8 cellular contexts compared by ENCODE assay signal in the genomic region with DNA sequence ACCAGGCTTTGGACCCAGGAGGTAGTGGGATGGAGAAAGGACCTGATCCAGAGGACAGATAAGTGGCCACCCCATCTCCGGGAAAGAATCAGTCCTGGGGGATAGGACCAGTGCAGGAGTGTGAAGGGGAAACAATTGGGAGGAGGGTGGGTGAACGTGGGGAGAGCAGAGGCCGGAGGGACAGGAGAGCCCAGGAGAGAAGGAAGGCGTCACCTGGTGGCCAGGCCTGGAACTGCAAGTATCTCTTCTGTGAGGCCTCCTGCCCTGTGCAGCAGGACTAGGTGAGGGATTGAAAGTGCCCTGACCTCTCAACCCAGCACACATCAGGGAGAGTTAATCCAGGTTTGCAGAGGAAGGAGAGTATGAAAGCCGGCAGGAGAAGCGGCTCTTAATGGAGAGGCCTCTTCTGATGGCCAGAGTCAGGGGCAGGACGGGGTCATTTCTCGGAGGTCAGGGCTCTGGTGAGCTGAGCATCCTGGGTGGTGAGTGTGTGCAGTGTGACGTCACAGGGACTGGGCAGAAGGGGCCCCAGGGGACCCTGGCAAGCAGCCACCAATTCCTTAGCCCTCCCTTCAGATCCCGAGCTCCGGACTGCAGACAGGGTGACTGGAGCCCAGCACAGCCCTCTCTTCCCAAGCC. TPM values are rescaled to one million over a fixed set of nuclear protein-coding genes. Genes with fewer than 3 reads are reported as not detected.
DNase-seq lines count a peak whose midpoint lies in the region; ATAC-seq, FAIRE-seq and TF ChIP-seq lines count a peak whose summit lies in the region.

No MANE protein-coding gene starts in this region.

- H3K4me1 ChIP-seq in MM.1S (ENCODE audit: low read length) = no peaks in the 10 kb centered on the region

- H2AFZ ChIP-seq in MM.1S (ENCODE audit: low read length) = no peak overlapping the region; the same call in 1 of the 2 replicates

- H3F3A ChIP-seq in MM.1S (ENCODE audit: insufficient read depth, low read length) = no peaks in the 10 kb centered on the region

- no peaks in the 10 kb centered on the region for H4K20me1 ChIP-seq in MM.1S (ENCODE audit: insufficient read depth, low read length)

- no peak for ATAC-seq in HG02610 (IDR thresholded peaks at IDR 0.05; ENCODE audit: unreplicated experiment)

- no peak overlapping the region for H3K27ac ChIP-seq in MM.1S (ENCODE audit: low read length)
- no peak overlapping the region for H3K27ac ChIP-seq in SK-N-MC

- H3K27me3 ChIP-seq in MM.1S (replicated peaks; ENCODE audit: insufficient read depth, low read length) = peaks cover 55% of the 10 kb centered on the region

- H3K36me3 ChIP-seq in MM.1S (replicated peaks; ENCODE audit: insufficient read depth, low read length) (no peaks in the 10 kb centered on the region), SK-N-MC (ENCODE audit: insufficient read depth, low read length) (no peaks in the 10 kb centered on the region)

- no peaks in the 10 kb centered on the region for H3K9me3 ChIP-seq in MM.1S (replicated peaks; ENCODE audit: insufficient read depth, low read length)
- H3K9me3 ChIP-seq in SK-N-MC (ENCODE audit: low read depth, low read length) = no peaks in the 10 kb centered on the region

- peak; percentile 73 for TF ChIP-seq CTCF in GM12801 (IDR thresholded peaks at IDR 0.05; ENCODE audit: extremely low read depth, insufficient read length)
- TF ChIP-seq CTCF in MM.1S (IDR thresholded peaks at IDR 0.05; ENCODE audit: low read length) = peak; percentile 99

- H3K4me2 ChIP-seq in MM.1S (ENCODE audit: low read depth, low read length) = no peak overlapping the region

- H3K79me2 ChIP-seq in MM.1S (ENCODE audit: low read length) = no peaks in the 10 kb centered on the region

- intact Hi-C loops in head of caudate nucleus (cut with DNase I) (no loop called here), posterior vena cava (cut with DNase I) (loop anchor here in 1 of 2 donors (10.0 kb wide), 1 partner anchor 153 kb away; no protein-coding TSS in a partner anchor)

- no peak for FAIRE-seq in urothelium cell line (lab: Jason Lieb, UNC)

- no peaks in the 10 kb centered on the region for H3K9me2 ChIP-seq in MM.1S (replicated peaks; ENCODE audit: insufficient read depth, low read length)

- H3K9ac ChIP-seq in MM.1S (ENCODE audit: low read length) = no peak overlapping the region
- no peak overlapping the region for H3K9ac ChIP-seq in SK-N-MC (ENCODE audit: insufficient read length)

- DNase-seq in MM.1S (peak; percentile 73), SK-N-MC (ENCODE audit: low read depth, low spot score) (peak; percentile 10), head of caudate nucleus (peak; percentile 26 to 90 (median 77)), posterior vena cava (ENCODE audit: low spot score) (peak; percentile 89), urothelium cell line (ENCODE audit: low spot score) (peak; percentile 81)
- DNase-seq in activated naive CD4-positive, alpha-beta T cell treated with anti-CD3 and anti-CD28 coated beads, Interleukin-2, amount 50 U/mL, for 16 hours = peak; percentile 64

- H3K4me3 ChIP-seq in MM.1S (ENCODE audit: low read length) (no peak overlapping the region), SK-N-MC (no peak overlapping the region)

RNA-seq across cellular contexts. Expression of gene LAD1, which starts 9.2 kb away (rescaled TPM):
- under 1 TPM in 1 of 2 donors, not detected in 1; 0.29 TPM for total RNA-seq in posterior vena cava

RNA-seq across cellular contexts. Expression of gene TNNI1, which starts 13.2 kb away (rescaled TPM):
- not detected for total RNA-seq in posterior vena cava

RNA-seq across cellular contexts. Expression of gene TNNT2, which starts 30.8 kb away (rescaled TPM):
- not detected for total RNA-seq in posterior vena cava

Comparison
In these comparisons a context has a peak if more than half of its experiments do, and no peak if none do; other contexts are left out.
1. DNase-seq: peak in every context shown above with its lines; median percentile 89 in posterior vena cava; 81 in urothelium cell line; 77 in head of caudate nucleus; 73 in MM.1S; 64 in activated naive CD4-positive, alpha-beta T cell treated with anti-CD3 and anti-CD28 coated beads, Interleukin-2, amount 50 U/mL, for 16 hours; 10 in SK-N-MC.